Comparison of ENCODE assay signal across 14 cellular contexts in the genomic region with DNA sequence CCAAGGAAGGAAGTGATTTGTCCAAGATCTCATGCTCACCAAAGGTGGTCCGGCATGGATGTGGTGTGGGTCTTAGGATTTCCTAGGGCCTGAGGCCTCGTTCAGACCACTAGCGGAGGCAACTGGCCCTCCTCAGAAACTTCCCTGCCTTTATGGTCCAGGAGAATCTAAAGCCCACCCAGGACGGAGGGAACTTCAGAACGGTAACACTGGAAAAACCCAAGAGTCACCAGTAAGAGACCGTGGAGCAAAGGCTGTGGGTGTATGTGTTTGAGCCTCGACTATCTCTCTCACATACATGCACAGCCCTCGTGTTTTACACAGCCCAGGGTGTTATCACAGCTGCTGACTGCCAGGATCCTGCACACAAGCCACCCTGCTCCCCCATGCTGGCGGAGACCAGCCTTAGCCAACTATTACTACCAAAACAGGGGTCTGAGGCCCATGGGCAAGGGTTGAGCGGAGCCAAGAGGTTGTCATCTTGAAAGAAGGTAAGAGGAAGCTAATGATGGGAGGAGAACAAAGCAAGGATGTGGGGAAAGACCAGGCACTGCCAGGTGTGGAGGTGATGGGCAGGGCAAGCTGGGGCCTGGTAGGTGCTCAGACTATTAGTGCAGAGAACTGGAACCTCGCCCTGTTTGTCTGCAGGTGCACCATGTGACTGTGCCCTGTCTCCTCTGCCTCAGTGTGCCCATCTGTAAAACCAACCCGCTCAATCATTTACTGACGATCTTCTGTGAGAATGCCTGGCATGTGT.
DNase-seq lines count a peak whose midpoint lies in the region; ATAC-seq lines count a peak whose summit lies in the region.
"Had no signal": no experiment of that assay in that cellular context is flagged by ENCODE, and none has a peak within 500 bp of the region (broad histone marks: within the 10 kb centered on the region; RNA-seq: fewer than 3 reads in every experiment).

No MANE protein-coding gene starts in this region.

- no peak overlapping the region for H4K8ac ChIP-seq in mesenchymal stem cell (ENCODE audit: low read length)

- no peak overlapping the region for H3K14ac ChIP-seq in mesenchymal stem cell (ENCODE audit: low read length in 2 of 2)

- H3K23ac ChIP-seq in mesenchymal stem cell (ENCODE audit: low read length in 2 of 2): no peak overlapping the region

- no peak overlapping the region for H2BK12ac ChIP-seq in mesenchymal stem cell (ENCODE audit: low read length in 2 of 2)

- H3K36me3 ChIP-seq in mesenchymal stem cell (ENCODE audit: control insufficient read depth in 1 of 2, insufficient read depth in 2 of 2, low read depth in 1 of 2, low read length in 2 of 2): no peaks in the 10 kb centered on the region
- H3K36me3 ChIP-seq: BLaER1 treated with 17β-estradiol and CSF1 and Interleukin-3, amounts not matched to agents 10 nM and 100 nM had no signal

- H3K9me3 ChIP-seq in mesenchymal stem cell (ENCODE audit: control insufficient read depth, low read length): no peaks in the 10 kb centered on the region

- H3K27me3 ChIP-seq in mesenchymal stem cell (ENCODE audit: control insufficient read depth in 1 of 2, insufficient read depth in 1 of 2, low read length in 2 of 2): peaks cover 4 to 12% of the 10 kb centered on the region in 2 experiments
- H3K27me3 ChIP-seq: BLaER1 treated with 17β-estradiol and CSF1 and Interleukin-3, amounts not matched to agents 10 nM and 100 nM had no signal

- peaks cover 5% of the 10 kb centered on the region for H3K4me1 ChIP-seq in mesenchymal stem cell (ENCODE audit: control insufficient read depth, insufficient read depth, low read depth, low read length)

- H2AK5ac ChIP-seq in mesenchymal stem cell (ENCODE audit: low read length, severe bottlenecking): no peak overlapping the region

- ATAC-seq in HG02623 (IDR thresholded peaks at IDR 0.05; ENCODE audit: unreplicated experiment): no peak
- ATAC-seq: GM23338 had no signal

- H3K79me1 ChIP-seq in mesenchymal stem cell (replicated peaks; ENCODE audit: low read length, poor library complexity, severe bottlenecking): no peaks in the 10 kb centered on the region

- no peak overlapping the region for H2BK120ac ChIP-seq in mesenchymal stem cell (ENCODE audit: low read depth, low read length)

- H2AFZ ChIP-seq in mesenchymal stem cell (ENCODE audit: low read depth, low read length): no peak overlapping the region
- H2AFZ ChIP-seq: GM23338 had no signal

- no peak overlapping the region for H2BK5ac ChIP-seq in mesenchymal stem cell (ENCODE audit: low read depth, low read length, poor library complexity, severe bottlenecking)

- H3K9ac ChIP-seq in mesenchymal stem cell (ENCODE audit: low read length): no peak overlapping the region
- H3K9ac ChIP-seq: BLaER1 treated with 17β-estradiol and CSF1 and Interleukin-3, amounts not matched to agents 10 nM and 100 nM had no signal

- H3K4ac ChIP-seq in mesenchymal stem cell (ENCODE audit: low read depth in 1 of 2, low read length in 2 of 2): no peak overlapping the region

- no peak overlapping the region for H3K18ac ChIP-seq in mesenchymal stem cell (ENCODE audit: low read depth in 1 of 2, low read length in 2 of 2)

- no peak overlapping the region for H2BK15ac ChIP-seq in mesenchymal stem cell (ENCODE audit: low read depth, poor library complexity, severe bottlenecking)

- peak overlapping the region; percentile 22 for H4K91ac ChIP-seq in mesenchymal stem cell (ENCODE audit: low read length)

- no peak overlapping the region for H3K27ac ChIP-seq in mesenchymal stem cell (ENCODE audit: low read length, poor library complexity, severe bottlenecking)
- H3K27ac ChIP-seq: BLaER1 treated with 17β-estradiol and CSF1 and Interleukin-3, amounts not matched to agents 10 nM and 100 nM had no signal

- WGBS in mesenchymal stem cell: 90% methylated on average over 13 of the region's 13 CpGs

- H3K4me3 ChIP-seq in mesenchymal stem cell (ENCODE audit: insufficient read depth in 1 of 2, low read depth in 1 of 2, low read length in 2 of 2): no peak overlapping the region
- H3K4me3 ChIP-seq: BLaER1 treated with 17β-estradiol and CSF1 and Interleukin-3, amounts not matched to agents 10 nM and 100 nM; GM23338 had no signal

- H3K4me2 ChIP-seq in mesenchymal stem cell (ENCODE audit: low read length, poor library complexity, severe bottlenecking): no peak overlapping the region
- H3K4me2 ChIP-seq: BLaER1 treated with 17β-estradiol and CSF1 and Interleukin-3, amounts not matched to agents 10 nM and 100 nM; GM23338 had no signal

- peak; percentile 10 for DNase-seq in activated effector memory CD4-positive, alpha-beta T cell treated with anti-CD3 and anti-CD28 coated beads, Interleukin-2, amount 50 U/mL, for 16 hours
- DNase-seq in activated effector memory CD4-positive, alpha-beta T cell treated with Interleukin-2 at 50 U/mL for 16 hours: no peak
- DNase-seq in ecto neural progenitor cell (ENCODE audit: low spot score) (peak; percentile 34), mesenchymal stem cell (no peak), retina (peak; percentile 1), SIG-M5 treated with dmso at 0.1 percent for 504 hours (lab: John Stamatoyannopoulos, UW; ENCODE audit: unreplicated experiment) (no peak)
- DNase-seq: 8988T; CD4-positive, CD25-positive, alpha-beta regulatory T cell; DMS53; GF-D8; H7 had no signal

Comparison
In these comparisons a context has a peak if more than half of its experiments do, and no peak if none do; other contexts are left out.
1. DNase-seq: peak in activated effector memory CD4-positive, alpha-beta T cell treated with anti-CD3 and anti-CD28 coated beads, Interleukin-2, amount 50 U/mL, for 16 hours (single experiment), ecto neural progenitor cell (single experiment) and retina (single experiment); none in activated effector memory CD4-positive, alpha-beta T cell treated with Interleukin-2 at 50 U/mL for 16 hours (single experiment), mesenchymal stem cell (single experiment) and SIG-M5 treated with dmso at 0.1 percent for 504 hours (single experiment).